9 cellular contexts compared by ENCODE assay signal in the genomic region with DNA sequence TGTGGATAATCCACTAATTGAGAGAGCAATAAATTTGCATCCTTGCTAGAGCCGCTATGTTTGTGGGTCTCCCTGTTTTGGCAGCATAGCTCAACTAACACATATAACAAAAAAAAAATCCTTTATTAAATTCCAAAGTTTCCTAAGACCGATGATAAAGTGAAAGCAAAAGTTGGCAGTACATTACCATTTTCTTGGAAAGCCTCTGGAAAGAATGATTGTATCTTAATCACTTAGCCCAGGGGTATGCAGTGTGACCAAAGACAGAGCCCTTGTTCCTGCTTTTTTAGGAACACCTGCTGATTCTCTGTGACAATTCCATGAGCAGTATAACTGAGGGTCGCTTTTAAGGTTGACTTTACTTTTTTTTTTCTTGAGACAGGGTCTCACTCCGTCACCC. TPM values are rescaled to one million over a fixed set of nuclear protein-coding genes. Genes with fewer than 3 reads are reported as not detected.
DNase-seq lines count a peak whose midpoint lies in the region; ATAC-seq and TF ChIP-seq lines count a peak whose summit lies in the region.
"Had no signal": no experiment of that assay in that cellular context is flagged by ENCODE, and none has a peak within 500 bp of the region (broad histone marks: within the 10 kb centered on the region; RNA-seq: fewer than 3 reads in every experiment).

No MANE protein-coding gene starts in this region.

- H3K9me3 ChIP-seq in tibial artery: no peaks in the 10 kb centered on the region

- no peaks in the 10 kb centered on the region for H3K27me3 Mint-ChIP-seq in activated T-cell treated with anti-CD3 and anti-CD28 coated beads, Interleukin-2, amount 50 U/mL, for 4 hours (ENCODE audit: low read depth)

- no peak for TF ChIP-seq CTCF in WI38 (IDR thresholded peaks at IDR 0.05; ENCODE audit: low read depth, low read length)
- TF ChIP-seq CTCF in fibroblast of villous mesenchyme (IDR thresholded peaks at IDR 0.05; ENCODE audit: insufficient read depth, low read depth, low read length): no peak
- no peak for TF ChIP-seq CTCF in tibial artery (IDR thresholded peaks at IDR 0.05)

- ATAC-seq in activated T-cell treated with anti-CD3 and anti-CD28 coated beads, Interleukin-2, amount 50 U/mL, for 4 hours: no peak
- no peak for ATAC-seq in HG03439 (IDR thresholded peaks at IDR 0.05; ENCODE audit: unreplicated experiment)

- H3K36me3 ChIP-seq in tibial artery: no peaks in the 10 kb centered on the region

- intact Hi-C loops in tibial artery (cut with DNase I; ENCODE audit: low total_unique reads): no loop called here

- peaks cover 8% of the 10 kb centered on the region for H3K9me3 Mint-ChIP-seq in activated T-cell treated with anti-CD3 and anti-CD28 coated beads, Interleukin-2, amount 50 U/mL, for 4 hours

- peaks cover 8% of the 10 kb centered on the region for H3K36me3 Mint-ChIP-seq in activated T-cell treated with anti-CD3 and anti-CD28 coated beads, Interleukin-2, amount 50 U/mL, for 4 hours (ENCODE audit: insufficient read depth)

- no peak for DNase-seq in activated T-cell treated with anti-CD3 and anti-CD28 coated beads, Interleukin-2, amount 50 U/mL, for 4 hours
- DNase-seq in activated T-cell treated with anti-CD3 and anti-CD28 coated beads for 4 hours: no peak
- no peak for DNase-seq in fibroblast of villous mesenchyme (ENCODE audit: low read depth)
- DNase-seq in tibial artery: no peak
- no peak for DNase-seq in kidney tubule cell (ENCODE audit: low spot score)
- no peak for DNase-seq in stimulated activated CD4-positive, alpha-beta T cell treated with anti-CD3 and anti-CD28 coated beads, Interleukin-15, amount 100 ng/mL, for 24 hours
- DNase-seq: nephron progenitor cell had no signal

- H3K27me3 ChIP-seq in tibial artery: no peaks in the 10 kb centered on the region

- H3K4me3 Mint-ChIP-seq in activated T-cell treated with anti-CD3 and anti-CD28 coated beads, Interleukin-2, amount 50 U/mL, for 4 hours: peak overlapping the region; percentile 14
- H3K4me3 Mint-ChIP-seq: nephron progenitor cell had no signal

- peaks cover 66% of the 10 kb centered on the region for H3K4me1 Mint-ChIP-seq in activated T-cell treated with anti-CD3 and anti-CD28 coated beads, Interleukin-2, amount 50 U/mL, for 4 hours (ENCODE audit: low read depth)
- H3K4me1 Mint-ChIP-seq: nephron progenitor cell had no signal

- no peak overlapping the region for H3K27ac ChIP-seq in tibial artery

- H3K4me3 ChIP-seq in WI38 (ENCODE audit: low read depth, low read length): peak overlapping the region; percentile 47
- H3K4me3 ChIP-seq in fibroblast of villous mesenchyme (ENCODE audit: low read depth, low read length): peak overlapping the region; percentile 19
- peak overlapping the region; percentile 19 to 23 for H3K4me3 ChIP-seq in tibial artery

- H3K4me1 ChIP-seq in tibial artery: peaks cover 0 to 9% (median 2%) of the 10 kb centered on the region in 4 donors

RNA-seq across cellular contexts. Expression of gene IL7R, which starts 5.4 kb away (rescaled TPM):
- 10 to 100 TPM; 53.5 to 65.8 (median 54.7) TPM for total RNA-seq in activated T-cell treated with anti-CD3 and anti-CD28 coated beads, Interleukin-2, amount 50 U/mL, for 4 hours
- total RNA-seq in fibroblast of villous mesenchyme: 12.9 and 74.7 TPM in 2 replicates
